Comparison of ENCODE assay signal across 7 cellular contexts in the genomic region with DNA sequence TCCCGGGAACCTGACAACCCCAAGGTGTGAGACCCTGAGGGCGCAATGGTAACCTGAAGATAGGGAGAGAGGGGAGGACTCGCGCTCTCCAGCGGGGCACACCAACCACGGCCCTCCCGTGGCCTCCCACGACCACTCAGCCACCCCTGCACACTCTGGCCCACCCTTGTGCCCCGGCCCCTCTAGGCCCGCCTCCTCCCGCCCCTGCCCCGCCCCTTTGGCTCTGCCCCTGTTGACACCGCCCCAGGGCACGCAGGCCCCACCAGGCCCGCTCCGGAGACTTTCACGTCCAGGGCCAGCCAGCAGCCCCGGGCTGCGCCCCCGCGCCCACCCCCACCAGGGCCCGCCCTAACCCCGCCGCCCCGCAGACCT. TPM values are rescaled to one million over a fixed set of nuclear protein-coding genes. Genes with fewer than 3 reads are reported as not detected.
DNase-seq lines count a peak whose midpoint lies in the region; ATAC-seq and TF ChIP-seq lines count a peak whose summit lies in the region.
"Had no signal": no experiment of that assay in that cellular context is flagged by ENCODE, and none has a peak within 500 bp of the region (broad histone marks: within the 10 kb centered on the region; RNA-seq: fewer than 3 reads in every experiment).

No MANE protein-coding gene starts in this region.

- peaks cover 79% of the 10 kb centered on the region for H3K4me1 Mint-ChIP-seq in activated T-cell treated with anti-CD3 and anti-CD28 coated beads, Interleukin-2, amount 50 U/mL, for 4 hours (ENCODE audit: low read depth)

- TF ChIP-seq POLR2A in tibial nerve (IDR thresholded peaks at IDR 0.05), result no peak

- no peaks in the 10 kb centered on the region for H3K36me3 Mint-ChIP-seq in activated T-cell treated with anti-CD3 and anti-CD28 coated beads, Interleukin-2, amount 50 U/mL, for 4 hours (ENCODE audit: insufficient read depth)

- peaks cover 0 to 23% (median 0%) of the 10 kb centered on the region in 9 donors for H3K36me3 ChIP-seq in heart right ventricle
- H3K36me3 ChIP-seq in tibial nerve, result no peaks in the 10 kb centered on the region

- H3K27me3 Mint-ChIP-seq in activated T-cell treated with anti-CD3 and anti-CD28 coated beads, Interleukin-2, amount 50 U/mL, for 4 hours (ENCODE audit: low read depth), result peaks cover 2% of the 10 kb centered on the region

- H3K27me3 ChIP-seq in heart right ventricle (peaks cover 0 to 30% (median 19%) of the 10 kb centered on the region in 7 donors), tibial nerve (peaks cover 2 to 83% of the 10 kb centered on the region in 2 donors)

- H3K4me3 ChIP-seq in heart right ventricle (peak overlapping the region in 9 of 10 donors; percentile 11 to 47 (median 36)), tibial nerve (peak overlapping the region in 3 of 4 donors; percentile 22 to 41 (median 33))

- no peak overlapping the region for H3K4me3 Mint-ChIP-seq in activated T-cell treated with anti-CD3 and anti-CD28 coated beads, Interleukin-2, amount 50 U/mL, for 4 hours

- H3K4me1 ChIP-seq in heart right ventricle (peaks cover 7 to 74% (median 43%) of the 10 kb centered on the region in 9 donors), tibial nerve (peaks cover 0 to 43% (median 19%) of the 10 kb centered on the region in 4 donors)

- intact Hi-C loops in heart right ventricle (cut with DNase I), result loop anchor here in 2 of 10 donors (1.0 to 10.0 kb wide), 3 partner anchors 49 to 119 kb away; no protein-coding TSS in a partner anchor

- 19 to 33% methylated on average over 20 to 25 of the region's 25 CpGs for WGBS in heart right ventricle, 2 donors
- WGBS in tibial nerve, 2 donors, result 8 to 30% methylated on average over 5 to 15 of the region's 25 CpGs

- no peak for DNase-seq in activated T-cell treated with anti-CD3 and anti-CD28 coated beads, Interleukin-2, amount 50 U/mL, for 4 hours
- DNase-seq in activated T-cell treated with anti-CD3 and anti-CD28 coated beads for 4 hours (no peak), heart right ventricle (no peak), tibial nerve (ENCODE audit: low spot score in 2 of 2) (no peak)

- peak; percentile 0 to 2 for ATAC-seq in activated T-cell treated with anti-CD3 and anti-CD28 coated beads, Interleukin-2, amount 50 U/mL, for 4 hours
- ATAC-seq in heart right ventricle (peak in 2 of 8 donors; percentile 4), HG02970 (IDR thresholded peaks at IDR 0.05; ENCODE audit: low FRiP score, unreplicated experiment) (no peak), HG03457 (IDR thresholded peaks at IDR 0.05; ENCODE audit: unreplicated experiment) (no peak)

- TF ChIP-seq EP300 in tibial nerve (IDR thresholded peaks at IDR 0.05), result no peak

- H3K9me3 Mint-ChIP-seq in activated T-cell treated with anti-CD3 and anti-CD28 coated beads, Interleukin-2, amount 50 U/mL, for 4 hours, result no peaks in the 10 kb centered on the region

- H3K27ac ChIP-seq in heart right ventricle (no peak overlapping the region), tibial nerve (no peak overlapping the region)

- H3K9me3 ChIP-seq in heart right ventricle (no peaks in the 10 kb centered on the region), tibial nerve (no peaks in the 10 kb centered on the region)

- TF ChIP-seq CTCF in heart right ventricle (IDR thresholded peaks at IDR 0.05), result no peak
- TF ChIP-seq CTCF in tibial nerve (IDR thresholded peaks at IDR 0.05), result no peak

RNA-seq across cellular contexts. Expression of gene ATG9B, which starts 11.0 kb away (rescaled TPM):
- 1 to 10 TPM; 5.8 to 7.3 (median 6.7) TPM for total RNA-seq in activated T-cell treated with anti-CD3 and anti-CD28 coated beads, Interleukin-2, amount 50 U/mL, for 4 hours
- total RNA-seq in heart right ventricle (under 1 TPM in 3 of 10 donors, not detected in 7; 0.09 to 0.39 (median 0.10) TPM), tibial nerve (not detected)
- under 1 TPM; 0.45 to 0.59 TPM for polyA plus RNA-seq in heart right ventricle

RNA-seq across cellular contexts. Expression of gene ABCB8, which starts 14.9 kb away (rescaled TPM):
- total RNA-seq in activated T-cell treated with anti-CD3 and anti-CD28 coated beads, Interleukin-2, amount 50 U/mL, for 4 hours, result 10 to 100 TPM; 48.1 to 54.6 (median 48.5) TPM
- 10 to 100 TPM; 20.9 to 32.4 (median 24.6) TPM for total RNA-seq in heart right ventricle
- polyA plus RNA-seq in heart right ventricle, result 10 to 100 TPM; 16.7 to 42.2 TPM
- 10 to 100 TPM; 21.0 to 49.0 (median 31.6) TPM for total RNA-seq in tibial nerve

RNA-seq across cellular contexts. Expression of gene NOS3, which starts 22.5 kb away (rescaled TPM):
- 1 to 10 TPM; 5.3 to 9.2 (median 8.2) TPM for total RNA-seq in activated T-cell treated with anti-CD3 and anti-CD28 coated beads, Interleukin-2, amount 50 U/mL, for 4 hours
- total RNA-seq in heart right ventricle, result 10 to 100 TPM in 9 of 10 donors, 1 to 10 TPM in 1; 10.0 to 53.3 (median 13.3) TPM
- polyA plus RNA-seq in heart right ventricle, result 10 to 100 TPM; 11.1 to 25.5 TPM
- total RNA-seq in tibial nerve, result 10 to 100 TPM; 20.3 to 38.1 (median 23.8) TPM
- total RNA-seq: chondrocyte had no signal

RNA-seq across cellular contexts. Expression of gene ASIC3, which starts 35.0 kb away (rescaled TPM):
- total RNA-seq in activated T-cell treated with anti-CD3 and anti-CD28 coated beads, Interleukin-2, amount 50 U/mL, for 4 hours, result 1 to 10 TPM; 2.4 to 3.4 (median 3.3) TPM
- total RNA-seq in heart right ventricle (10 to 100 TPM in 1 of 10 donors, 1 to 10 TPM in 9; 3.2 to 12.5 (median 5.6) TPM), tibial nerve (1 to 10 TPM; 1.7 to 6.0 (median 4.0) TPM)
- 10 to 100 TPM in 1 of 2 donors, 1 to 10 TPM in 1; 3.7 to 38.8 TPM for polyA plus RNA-seq in heart right ventricle

RNA-seq across cellular contexts. Expression of gene KCNH2, which starts 35.2 kb away (rescaled TPM):
- under 1 TPM; 0.49 to 0.71 (median 0.66) TPM for total RNA-seq in activated T-cell treated with anti-CD3 and anti-CD28 coated beads, Interleukin-2, amount 50 U/mL, for 4 hours
- total RNA-seq in heart right ventricle (100 to 1,000 TPM in 1 of 10 donors, 10 to 100 TPM in 9; 63.2 to 126 (median 78.4) TPM), tibial nerve (1 to 10 TPM; 1.5 to 9.0 (median 2.4) TPM)
- 10 to 100 TPM; 50.2 to 99.9 TPM for polyA plus RNA-seq in heart right ventricle

Comparison
In these comparisons a context has a peak if more than half of its experiments do, and no peak if none do; other contexts are left out.
1. ATAC-seq: peak in activated T-cell treated with anti-CD3 and anti-CD28 coated beads, Interleukin-2, amount 50 U/mL, for 4 hours (2 of 2); none in HG02970 (single experiment) and HG03457 (single experiment).
2. RNA of gene ATG9B, which starts 11.0 kb away (total RNA-seq): 5.8 to 7.3 TPM in activated T-cell treated with anti-CD3 and anti-CD28 coated beads, Interleukin-2, amount 50 U/mL, for 4 hours; 0.09 to 0.39 TPM in heart right ventricle and not detected in tibial nerve; every median in the first group is over 4 times any median in the second.